Comparison of ENCODE assay signal across 8 cellular contexts in the genomic region with DNA sequence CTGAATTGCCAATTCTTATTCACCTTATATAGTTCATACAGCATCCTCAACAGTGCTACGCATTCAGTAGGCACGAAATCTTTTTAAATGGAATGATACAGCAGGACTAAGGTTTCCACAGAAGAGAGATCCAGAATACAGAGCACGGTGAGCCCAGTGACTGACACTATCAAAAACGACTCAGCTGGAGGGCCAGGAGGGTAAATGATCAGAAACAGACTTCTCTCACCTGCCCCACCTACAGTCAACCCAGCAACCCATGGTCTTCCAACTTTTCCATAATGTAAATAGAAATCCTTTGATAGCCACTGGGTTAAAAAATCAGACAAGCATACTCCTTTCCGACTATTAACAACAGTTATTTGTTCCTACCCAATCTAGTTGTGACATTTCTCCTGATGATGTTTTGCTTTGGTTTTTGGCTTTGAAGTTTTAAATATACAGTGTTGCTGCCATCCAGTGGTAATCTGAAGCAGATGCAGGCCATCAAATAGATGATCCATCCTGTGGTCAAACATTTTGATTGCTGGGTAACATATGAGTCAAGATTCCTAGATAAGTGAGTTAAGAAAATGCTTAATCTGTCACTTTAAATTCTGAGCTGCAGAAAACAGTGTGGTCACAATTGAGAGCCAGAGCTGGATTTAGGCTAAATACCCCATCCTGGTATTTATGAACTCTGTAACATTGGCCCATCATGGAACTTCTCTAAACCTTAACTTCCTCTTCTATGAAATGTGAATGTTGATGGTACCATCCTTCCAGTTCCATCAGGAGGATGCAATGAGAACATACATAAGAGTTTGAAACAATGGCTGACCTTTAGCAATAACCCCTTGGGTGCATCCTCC. TPM values are rescaled to one million over a fixed set of nuclear protein-coding genes. Genes with fewer than 3 reads are reported as not detected.
DNase-seq lines count a peak whose midpoint lies in the region; ATAC-seq and TF ChIP-seq lines count a peak whose summit lies in the region.

No MANE protein-coding gene starts in this region.

- POLR2A ChIA-PET in CD8-positive, alpha-beta T cell (lab: Charles Lee) = no interaction called here

- H3K9me3 Mint-ChIP-seq in CD8-positive, alpha-beta T cell = no peaks in the 10 kb centered on the region
- no peaks in the 10 kb centered on the region for H3K9me3 Mint-ChIP-seq in mesothelial cell of epicardium

- no peak overlapping the region for H3K4me2 ChIP-seq in OCI-LY1 (ENCODE audit: low read length)

- H3K9me2 ChIP-seq in OCI-LY1 (ENCODE audit: low read depth, low read length) = no peaks in the 10 kb centered on the region

- H3K27ac ChIP-seq in CD8-positive, alpha-beta T cell (ENCODE audit: low read depth, low read length) = no peak overlapping the region
- H3K27ac ChIP-seq in OCI-LY1 (ENCODE audit: low read depth, low read length, poor library complexity, severe bottlenecking) = no peak overlapping the region

- no peak overlapping the region for H3K9ac ChIP-seq in OCI-LY1 (ENCODE audit: low read length)

- H3K27me3 ChIP-seq in CD8-positive, alpha-beta T cell (ENCODE audit: insufficient read depth, low read length) = no peaks in the 10 kb centered on the region
- H3K27me3 ChIP-seq in OCI-LY1 (ENCODE audit: insufficient read depth, low read length) = no peaks in the 10 kb centered on the region

- H3K4me3 ChIP-seq in CD8-positive, alpha-beta T cell (ENCODE audit: low read depth, low read length) = no peak overlapping the region
- no peak overlapping the region for H3K4me3 ChIP-seq in OCI-LY1 (ENCODE audit: low read depth, low read length, poor library complexity, severe bottlenecking)

- no peak overlapping the region for H3K4me3 Mint-ChIP-seq in CD8-positive, alpha-beta T cell
- H3K4me3 Mint-ChIP-seq in mesothelial cell of epicardium = no peak overlapping the region

- no peaks in the 10 kb centered on the region for H3K4me1 ChIP-seq in CD8-positive, alpha-beta T cell (ENCODE audit: insufficient read depth, low read length)
- H3K4me1 ChIP-seq in OCI-LY1 (ENCODE audit: insufficient read depth, low read length, severe bottlenecking) = no peaks in the 10 kb centered on the region

- TF ChIP-seq CTCF in CD8-positive, alpha-beta T cell (IDR thresholded peaks at IDR 0.05) = no peak
- peak; percentile 90 for TF ChIP-seq CTCF in OCI-LY1 (IDR thresholded peaks at IDR 0.05; ENCODE audit: low read length)
- peak; percentile 87 for TF ChIP-seq CTCF in mesothelial cell of epicardium (IDR thresholded peaks at IDR 0.05; ENCODE audit: unreplicated experiment)

- in situ Hi-C loops in KBM-7 (cut with MboI; ENCODE audit: low pct_unique_long_range_greater_than_20kb, low sequenced_read_pairs) = no loop called here

- peak; percentile 29 for ATAC-seq in CD8-positive, alpha-beta T cell
- ATAC-seq in GM19023 (IDR thresholded peaks at IDR 0.05; ENCODE audit: unreplicated experiment) = peak; percentile 73
- ATAC-seq in GM21381 (IDR thresholded peaks at IDR 0.05; ENCODE audit: unreplicated experiment) = no peak

- no peak overlapping the region for H2AFZ ChIP-seq in OCI-LY1 (ENCODE audit: low read length)

- H3K79me2 ChIP-seq in OCI-LY1 (ENCODE audit: insufficient read depth, low read length) = no peaks in the 10 kb centered on the region

- no peaks in the 10 kb centered on the region for H3K36me3 Mint-ChIP-seq in CD8-positive, alpha-beta T cell
- no peaks in the 10 kb centered on the region for H3K36me3 Mint-ChIP-seq in mesothelial cell of epicardium

- DNase-seq in CD8-positive, alpha-beta T cell = no peak
- DNase-seq in KBM-7 (peak; percentile 53), dermis microvascular lymphatic vessel endothelial cell (ENCODE audit: low read depth in 2 of 2) (peak; percentile 45 to 58), mesothelial cell of epicardium (ENCODE audit: low spot score in 2 of 2, unreplicated experiment in 2 of 2) (no peak), ecto neural progenitor cell (ENCODE audit: low spot score) (no peak)

- H3K27me3 Mint-ChIP-seq in CD8-positive, alpha-beta T cell (ENCODE audit: low read depth) = peaks cover 3% of the 10 kb centered on the region
- H3K27me3 Mint-ChIP-seq in mesothelial cell of epicardium (ENCODE audit: low read depth) = no peaks in the 10 kb centered on the region

- CTCF ChIA-PET in CD8-positive, alpha-beta T cell (lab: Charles Lee) = interaction anchor here (1.3 kb wide), 1 partner anchor 1097 kb away, joined by 3 read pairs; no protein-coding TSS in a partner anchor

- no peaks in the 10 kb centered on the region for H4K20me1 ChIP-seq in OCI-LY1 (ENCODE audit: insufficient read depth, low read length)

- no peaks in the 10 kb centered on the region for H3K36me3 ChIP-seq in CD8-positive, alpha-beta T cell (ENCODE audit: insufficient read depth, low read length)
- no peaks in the 10 kb centered on the region for H3K36me3 ChIP-seq in OCI-LY1 (ENCODE audit: insufficient read depth, low read length)

- H3K27ac Mint-ChIP-seq in CD8-positive, alpha-beta T cell = no peak overlapping the region
- no peak overlapping the region for H3K27ac Mint-ChIP-seq in mesothelial cell of epicardium

- H3K4me1 Mint-ChIP-seq in CD8-positive, alpha-beta T cell (ENCODE audit: low read depth) = no peaks in the 10 kb centered on the region
- no peaks in the 10 kb centered on the region for H3K4me1 Mint-ChIP-seq in mesothelial cell of epicardium

- intact Hi-C loops in CD8-positive, alpha-beta T cell (cut with DNase I, micrococcal nuclease) = loop anchor here in 1 of 2 experiments (5.0 kb wide), 1 partner anchor 1099 kb away; no protein-coding TSS in a partner anchor

- no peaks in the 10 kb centered on the region for H3F3A ChIP-seq in OCI-LY1 (ENCODE audit: insufficient read depth, low read length)

- no peaks in the 10 kb centered on the region for H3K9me3 ChIP-seq in CD8-positive, alpha-beta T cell (ENCODE audit: low read length)
- H3K9me3 ChIP-seq in OCI-LY1 (ENCODE audit: low read length) = no peaks in the 10 kb centered on the region

RNA-seq across cellular contexts. Expression of gene GPHB5, which starts 42.0 kb away (rescaled TPM):
- total RNA-seq in CD8-positive, alpha-beta T cell = not detected
- total RNA-seq in dermis microvascular lymphatic vessel endothelial cell (not detected in 2 replicates), mesothelial cell of epicardium (not detected in 3 replicates)

Comparison
In these comparisons a context has a peak if more than half of its experiments do, and no peak if none do; other contexts are left out.
1. DNase-seq: peak in KBM-7 (single experiment) and dermis microvascular lymphatic vessel endothelial cell (2 of 2); none in CD8-positive, alpha-beta T cell (0 of 7), mesothelial cell of epicardium (0 of 2) and ecto neural progenitor cell (single experiment).